27 cellular contexts compared by ENCODE assay signal in the genomic region with DNA sequence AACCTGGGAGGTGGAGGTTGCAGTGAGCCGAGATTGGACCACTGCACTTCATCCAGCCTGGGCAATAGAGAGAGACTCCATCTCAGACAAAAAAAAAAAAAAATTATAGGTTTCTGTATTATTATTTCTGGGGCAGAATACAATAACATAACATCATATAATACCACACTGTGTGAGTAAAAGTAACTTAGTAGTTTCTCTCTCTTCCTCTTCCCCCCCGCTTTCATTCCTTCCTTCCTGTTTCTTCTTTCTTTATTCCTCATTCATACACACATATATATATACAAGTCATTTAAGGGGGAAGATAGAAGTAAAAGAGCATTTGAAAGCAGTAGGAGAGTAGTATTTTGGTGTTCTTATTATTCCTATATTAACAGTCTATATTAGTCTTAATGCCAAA.
"Had no signal": no experiment of that assay in that cellular context is flagged by ENCODE, and none has a peak within 500 bp of the region (broad histone marks: within the 10 kb centered on the region; RNA-seq: fewer than 3 reads in every experiment).

No MANE protein-coding gene starts in this region.

- H3K27me3 Mint-ChIP-seq: activated CD8-positive, alpha-beta T cell treated with anti-CD3 and anti-CD28 coated beads for 36 hours; activated naive CD4-positive, alpha-beta T cell treated with anti-CD3 and anti-CD28 coated beads, Interleukin-2, amount 50 U/mL, for 24 hours; activated naive CD8-positive, alpha-beta T cell treated with anti-CD3 and anti-CD28 coated beads for 36 hours; activated naive CD8-positive, alpha-beta T cell treated with anti-CD3 and anti-CD28 coated beads, Interleukin-2, amount 50 U/mL, for 24 hours had no signal

- H3K9me3 Mint-ChIP-seq: activated CD8-positive, alpha-beta T cell treated with anti-CD3 and anti-CD28 coated beads for 36 hours; activated naive CD8-positive, alpha-beta T cell treated with anti-CD3 and anti-CD28 coated beads, Interleukin-2, amount 50 U/mL, for 24 hours had no signal

- H3K4me3 Mint-ChIP-seq: activated CD8-positive, alpha-beta T cell treated with anti-CD3 and anti-CD28 coated beads for 36 hours; activated naive CD4-positive, alpha-beta T cell treated with anti-CD3 and anti-CD28 coated beads for 36 hours; activated naive CD4-positive, alpha-beta T cell treated with anti-CD3 and anti-CD28 coated beads, Interleukin-2, amount 50 U/mL, for 24 hours; activated naive CD8-positive, alpha-beta T cell treated with anti-CD3 and anti-CD28 coated beads for 36 hours; activated naive CD8-positive, alpha-beta T cell treated with anti-CD3 and anti-CD28 coated beads, Interleukin-2, amount 50 U/mL, for 24 hours; activated T-cell treated with anti-CD3 and anti-CD28 coated beads, Interleukin-2, amount 50 U/mL, for 4 hours; WTC11 had no signal

- H3K4me1 Mint-ChIP-seq: activated naive CD4-positive, alpha-beta T cell treated with anti-CD3 and anti-CD28 coated beads, Interleukin-2, amount 50 U/mL, for 24 hours; activated naive CD8-positive, alpha-beta T cell treated with anti-CD3 and anti-CD28 coated beads for 36 hours; activated naive CD8-positive, alpha-beta T cell treated with anti-CD3 and anti-CD28 coated beads, Interleukin-2, amount 50 U/mL, for 24 hours had no signal

- DNase-seq: activated CD4-positive, alpha-beta T cell treated with anti-CD3 and anti-CD28 coated beads for 1 hour; activated CD4-positive, alpha-beta T cell treated with anti-CD3 and anti-CD28 coated beads for 4 hours; activated CD4-positive, alpha-beta T cell treated with anti-CD3 and anti-CD28 coated beads, Interleukin-2, amount 50 U/mL, for 1 hour; activated CD4-positive, alpha-beta T cell treated with anti-CD3 and anti-CD28 coated beads, Interleukin-2, amount 50 U/mL, for 48 hours; activated CD8-positive, alpha-beta memory T cell treated with anti-CD3 and anti-CD28 coated beads for 24 hours; activated CD8-positive, alpha-beta T cell treated with anti-CD3 and anti-CD28 coated beads for 36 hours; activated effector memory CD4-positive, alpha-beta T cell treated with anti-CD3 and anti-CD28 coated beads, Interleukin-2, amount 50 U/mL, for 16 hours; activated naive CD4-positive, alpha-beta T cell treated with anti-CD3 and anti-CD28 coated beads for 36 hours; activated naive CD8-positive, alpha-beta T cell treated with anti-CD3 and anti-CD28 coated beads for 36 hours; activated naive CD8-positive, alpha-beta T cell treated with anti-CD3 and anti-CD28 coated beads, Interleukin-2, amount 50 U/mL, for 24 hours; activated T-cell treated with anti-CD3 and anti-CD28 coated beads, Interleukin-2, amount 50 U/mL, for 4 hours; adrenal gland; amygdala; aorta; body of pancreas; caudate nucleus; cortex of kidney; dermis blood vessel endothelial cell; effector CD4-positive, alpha-beta T cell; esophagus squamous epithelium; foreskin melanocyte; heart right ventricle; T-helper 2 cell had no signal

- H3K27ac Mint-ChIP-seq: activated CD8-positive, alpha-beta T cell treated with anti-CD3 and anti-CD28 coated beads for 36 hours; activated naive CD4-positive, alpha-beta T cell treated with anti-CD3 and anti-CD28 coated beads for 36 hours; activated naive CD4-positive, alpha-beta T cell treated with anti-CD3 and anti-CD28 coated beads, Interleukin-2, amount 50 U/mL, for 24 hours; activated naive CD8-positive, alpha-beta T cell treated with anti-CD3 and anti-CD28 coated beads for 36 hours; activated naive CD8-positive, alpha-beta T cell treated with anti-CD3 and anti-CD28 coated beads, Interleukin-2, amount 50 U/mL, for 24 hours; activated T-helper 2 cell treated with anti-CD3 and anti-CD28 coated beads, Interferon-gamma antibody, Interleukin-2, Interleukin-4, amounts not matched to agents 10 μg/mL and 5 μg/mL and 100 μg/mL, durations not matched to agents 14 hours and 24 hours and 36 hours; WTC11 had no signal

- ATAC-seq: activated CD8-positive, alpha-beta T cell treated with anti-CD3 and anti-CD28 coated beads for 36 hours; activated naive CD8-positive, alpha-beta T cell treated with anti-CD3 and anti-CD28 coated beads, Interleukin-2, amount 50 U/mL, for 24 hours; activated T-cell treated with anti-CD3 and anti-CD28 coated beads, Interleukin-2, amount 50 U/mL, for 4 hours; body of pancreas; gastroesophageal sphincter; heart right ventricle; WTC11 had no signal
